ENCODE assay signal across 1 cellular context in the genomic region with DNA sequence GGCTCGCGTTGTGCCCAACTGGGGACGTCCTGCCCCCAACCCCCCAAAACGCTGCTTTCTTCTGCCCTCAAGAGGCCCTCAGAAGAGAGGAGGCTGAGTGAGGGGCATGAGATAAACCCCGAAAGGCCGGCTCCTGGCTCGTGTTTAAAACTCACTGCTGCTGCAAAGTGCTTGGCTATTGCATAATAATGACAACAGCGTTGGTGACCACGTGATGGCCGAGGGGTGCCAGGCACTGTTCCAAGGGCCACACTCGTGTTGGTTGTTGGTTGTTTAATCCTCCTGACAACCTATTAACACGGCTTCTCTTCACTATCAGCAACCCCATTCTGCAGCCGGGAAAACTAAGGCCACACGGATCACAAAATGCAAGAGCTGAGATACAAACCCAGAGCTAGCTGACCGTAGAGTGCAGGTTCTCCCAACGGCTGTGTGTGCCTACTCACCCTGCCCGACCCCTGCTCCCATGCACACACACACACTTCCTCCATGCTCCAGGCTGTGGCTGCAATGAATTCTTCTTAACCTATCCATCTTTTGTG.
TF ChIP-seq lines count a peak whose summit lies in the region.

No MANE protein-coding gene starts in this region.

TF ChIP-seq in A549, 52 proteins besides CTCF, POLR2A, EP300 and RAD21:
- TF ChIP-seq POLR2AphosphoS2 (conservative IDR thresholded peaks at IDR 0.05; ENCODE audit: low read length) (no peak), CEBPB (IDR thresholded peaks at IDR 0.05) (peak in 1 of 2 experiments; percentile 65; a peak in 2 of 4 replicates)
